Comparison of ENCODE assay signal across 16 cellular contexts in the genomic region with DNA sequence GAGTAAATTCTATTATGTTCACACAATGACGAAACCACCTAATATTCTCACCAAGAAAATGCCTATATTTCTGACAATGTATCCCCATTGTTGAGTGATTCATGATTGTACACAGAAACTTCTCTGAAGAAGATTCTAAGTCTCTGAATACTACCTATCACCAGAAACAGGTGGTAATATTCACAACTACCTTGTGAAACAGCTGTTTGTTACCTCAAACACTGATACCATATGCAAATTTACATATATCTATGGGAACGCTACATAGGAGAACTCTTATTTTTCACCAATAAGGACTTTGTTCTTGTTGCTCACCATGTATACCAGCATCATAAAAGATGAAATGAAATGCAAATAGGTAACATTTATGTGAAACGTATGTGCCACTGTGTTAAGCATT. TPM values are rescaled to one million over a fixed set of nuclear protein-coding genes. Genes with fewer than 3 reads are reported as not detected.
A peak's percentile ranks its signal among the peaks of the same experiment; 100 is the strongest.
DNase-seq lines count a peak whose midpoint lies in the region; ATAC-seq and TF ChIP-seq lines count a peak whose summit lies in the region.
"Had no signal": no experiment of that assay in that cellular context is flagged by ENCODE, and none has a peak within 500 bp of the region (broad histone marks: within the 10 kb centered on the region; RNA-seq: fewer than 3 reads in every experiment).

No MANE protein-coding gene starts in this region.

- H3K27me3 ChIP-seq in SJCRH30 (no peaks in the 10 kb centered on the region), skeletal muscle satellite cell (ENCODE audit: control insufficient read depth, insufficient read depth, low read length) (no peaks in the 10 kb centered on the region), Caco-2 (replicated peaks; ENCODE audit: control insufficient read depth, insufficient read depth, low read length) (no peaks in the 10 kb centered on the region)

- H3K4me1 Mint-ChIP-seq in Caco-2 (ENCODE audit: low read depth, unreplicated experiment) = no peaks in the 10 kb centered on the region
- H3K4me1 Mint-ChIP-seq: CD14-positive monocyte had no signal

- H3K4me3 Mint-ChIP-seq in Caco-2 (ENCODE audit: unreplicated experiment) = no peak overlapping the region
- H3K4me3 Mint-ChIP-seq: CD14-positive monocyte; CD8-positive, alpha-beta T cell; HFFc6 had no signal

- H3K9me3 Mint-ChIP-seq in Caco-2 (ENCODE audit: unreplicated experiment) = no peaks in the 10 kb centered on the region
- H3K9me3 Mint-ChIP-seq: CD8-positive, alpha-beta T cell had no signal

- CTCF ChIA-PET in Caco-2 (lab: Charles Lee) = no interaction called here

- ATAC-seq in HG03280 (IDR thresholded peaks at IDR 0.05; ENCODE audit: unreplicated experiment) = peak; percentile 78
- ATAC-seq in HG03460 (IDR thresholded peaks at IDR 0.05; ENCODE audit: unreplicated experiment) = no peak
- ATAC-seq: CD8-positive, alpha-beta T cell had no signal

- no peaks in the 10 kb centered on the region for H3K36me3 ChIP-seq in SJCRH30
- H3K36me3 ChIP-seq in skeletal muscle satellite cell (ENCODE audit: insufficient read depth, low read length) = no peaks in the 10 kb centered on the region
- no peaks in the 10 kb centered on the region for H3K36me3 ChIP-seq in Caco-2 (ENCODE audit: control insufficient read depth, insufficient read depth, low read length)

- POLR2A ChIA-PET in Caco-2 (lab: Charles Lee) = no interaction called here

- intact Hi-C loops in Caco-2 (cut with micrococcal nuclease; ENCODE audit: unreplicated experiment) = no loop called here

- peaks cover 2% of the 10 kb centered on the region for H3K27me3 Mint-ChIP-seq in Caco-2 (ENCODE audit: insufficient read depth, unreplicated experiment)

- peak overlapping the region; percentile 32 for H3K27ac ChIP-seq in SJCRH30
- H3K27ac ChIP-seq: 22Rv1 had no signal

- peaks cover 25% of the 10 kb centered on the region for H3K4me1 ChIP-seq in SJCRH30
- peaks cover 27% of the 10 kb centered on the region for H3K4me1 ChIP-seq in skeletal muscle satellite cell (ENCODE audit: control insufficient read depth, insufficient read depth, low read length)
- no peaks in the 10 kb centered on the region for H3K4me1 ChIP-seq in Caco-2

- H3K9ac ChIP-seq in skeletal muscle satellite cell (ENCODE audit: low read depth, low read length) = no peak overlapping the region

- H3K4me2 ChIP-seq in skeletal muscle satellite cell (ENCODE audit: low read length) = peak overlapping the region; percentile 43

- TF ChIP-seq CTCF in Caco-2 (IDR thresholded peaks at IDR 0.05; ENCODE audit: insufficient read depth in 1 of 2, low read depth in 1 of 2, low read length in 1 of 2, severe bottlenecking in 1 of 2, unreplicated experiment in 1 of 2) = no peak

- H3K27ac Mint-ChIP-seq in Caco-2 (ENCODE audit: unreplicated experiment) = no peak overlapping the region
- H3K27ac Mint-ChIP-seq: CD14-positive monocyte; CD8-positive, alpha-beta T cell; HFFc6 had no signal

- H3K36me3 Mint-ChIP-seq in Caco-2 (ENCODE audit: insufficient read depth, unreplicated experiment) = no peaks in the 10 kb centered on the region
- H3K36me3 Mint-ChIP-seq: CD14-positive monocyte; CD8-positive, alpha-beta T cell had no signal

- no TSS peak for BruUV-seq in Caco-2 (replicated peaks; lab: Mats Ljungman, UMichigan)

- no peaks in the 10 kb centered on the region for H3K9me3 ChIP-seq in SJCRH30 (replicated peaks)
- no peaks in the 10 kb centered on the region for H3K9me3 ChIP-seq in skeletal muscle satellite cell (replicated peaks; ENCODE audit: low read length)
- peaks cover 2% of the 10 kb centered on the region; the same call in 1 of the 2 replicates for H3K9me3 ChIP-seq in Caco-2

- no peak overlapping the region for H3K4me3 ChIP-seq in SJCRH30
- no peak overlapping the region for H3K4me3 ChIP-seq in skeletal muscle satellite cell (ENCODE audit: low read length)
- H3K4me3 ChIP-seq in Caco-2 (ENCODE audit: low read depth, low read length) = no peak overlapping the region

- DNase-seq in NCI-H526 (lab: John Stamatoyannopoulos, UW) (peak; percentile 48 to 49), NCI-H526 treated with DMSO at 0.1 percent for 48 hours (lab: John Stamatoyannopoulos, UW) (no peak), SJCRH30 (no peak), nucleus accumbens (lab: John Stamatoyannopoulos, UW) (no peak), Caco-2 (no peak)
- DNase-seq: CD8-positive, alpha-beta T cell; COR-L47; DND-41; GDM1 had no signal

RNA-seq across cellular contexts. Expression of gene PDGFD, which starts 59.3 kb away (rescaled TPM):
- 14.3 and 15.2 TPM in 2 replicates for total RNA-seq in SJCRH30 (2014; rRNA removed; shearing (Covaris generic))
- 0.25 and 0.66 TPM in 2 replicates for total RNA-seq in skeletal muscle satellite cell (2012; rRNA removed)
- not detected in 2 replicates for total RNA-seq in Caco-2 (2022)
- total RNA-seq: HT-29 had no signal

Comparison
In these comparisons a context has a peak if more than half of its experiments do, and no peak if none do; other contexts are left out.
1. DNase-seq: peak in NCI-H526 (2 of 2); none in NCI-H526 treated with DMSO at 0.1 percent for 48 hours (single experiment), SJCRH30 (0 of 2), nucleus accumbens (0 of 56) and Caco-2 (0 of 2).
2. RNA of gene PDGFD, which starts 59.3 kb away (total RNA-seq): 14.3 to 15.2 TPM in SJCRH30; not detected in Caco-2; every median in the first group is over 10 times any median in the second.